Comparison of ENCODE assay signal across 9 cellular contexts in the genomic region with DNA sequence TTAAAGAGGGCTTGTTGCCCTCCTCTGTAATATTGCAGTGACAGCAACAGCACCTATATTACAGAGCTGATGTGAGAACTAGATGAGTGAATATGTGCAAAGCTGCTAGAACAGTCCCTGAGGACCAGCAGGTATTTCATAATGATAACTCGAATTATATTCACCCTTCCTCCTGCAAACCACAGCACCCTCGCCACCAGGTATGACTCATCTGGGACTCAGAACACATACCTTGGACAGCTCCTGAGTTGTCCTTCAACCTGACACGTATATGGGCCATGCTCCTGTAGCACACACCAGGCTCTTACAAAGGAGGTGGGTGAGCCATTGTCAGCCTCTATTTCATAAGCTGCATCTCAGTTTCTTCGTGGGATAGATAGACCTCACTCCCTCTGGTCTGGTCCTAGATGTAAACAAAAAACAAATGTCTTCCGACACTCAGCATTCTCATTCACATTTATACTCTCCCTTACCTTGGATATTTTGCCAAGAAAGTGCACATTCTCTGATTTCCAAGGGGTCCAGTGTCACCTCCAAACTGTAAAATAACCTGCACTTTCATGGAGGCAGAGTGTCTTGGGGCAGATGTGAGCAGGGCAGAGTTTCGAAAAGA.
DNase-seq lines count a peak whose midpoint lies in the region; FAIRE-seq and TF ChIP-seq lines count a peak whose summit lies in the region.
"Had no signal": no experiment of that assay in that cellular context is flagged by ENCODE, and none has a peak within 500 bp of the region (broad histone marks: within the 10 kb centered on the region; RNA-seq: fewer than 3 reads in every experiment).

No MANE protein-coding gene starts in this region.

- CTCF ChIA-PET in PC-9 (lab: Charles Lee) = no interaction called here

- intact Hi-C loops in PC-9 (cut with micrococcal nuclease; ENCODE audit: unreplicated experiment) = no loop called here

- no peak for TF ChIP-seq CTCF in PC-9 (conservative IDR thresholded peaks at IDR 0.05)

- H3F3A ChIP-seq in PC-9 (ENCODE audit: insufficient read depth, low read depth) = no peaks in the 10 kb centered on the region

- no peaks in the 10 kb centered on the region for H3K79me2 ChIP-seq in PC-9 (ENCODE audit: low read depth)

- H3K4me2 ChIP-seq in PC-9 = no peak overlapping the region

- no peak overlapping the region for H3K4me3 ChIP-seq in PC-9
- no peak overlapping the region for H3K4me3 ChIP-seq in small intestine (ENCODE audit: low read depth in 1 of 2, low read length in 2 of 2)

- H3K27ac ChIP-seq in PC-9 (no peak overlapping the region), small intestine (ENCODE audit: low read depth in 1 of 2, low read length in 1 of 2) (no peak overlapping the region)

- H3K27me3 ChIP-seq in PC-9 (ENCODE audit: insufficient read depth, low read depth) (0 out of 2 replicates have a peak, but pooled peaks cover 17% of the 10 kb centered on the region), small intestine (ENCODE audit: control insufficient read depth in 2 of 2, insufficient read depth in 2 of 2, low read length in 2 of 2) (peaks cover 0 to 2% of the 10 kb centered on the region in 2 donors)

- no peaks in the 10 kb centered on the region for H4K20me1 ChIP-seq in PC-9 (ENCODE audit: insufficient read depth)

- H2AFZ ChIP-seq in PC-9 = no peak overlapping the region

- POLR2A ChIA-PET in PC-9 (lab: Charles Lee; ENCODE audit: unreplicated experiment) = interaction anchor here (1.0 kb wide), 1 partner anchor 215 kb away, joined by 7 read pairs; no protein-coding TSS in a partner anchor

- H3K36me3 ChIP-seq in PC-9 (ENCODE audit: low read depth) (no peaks in the 10 kb centered on the region), small intestine (ENCODE audit: control insufficient read depth in 2 of 2, insufficient read depth in 2 of 2, low read length in 2 of 2) (no peaks in the 10 kb centered on the region)

- WGBS in small intestine, 3 donors = 32 to 39% (median 36%) methylated on average over 6 of the region's 6 CpGs

- DNase-seq in SIG-M5 treated with dmso at 0.1 percent for 504 hours (lab: John Stamatoyannopoulos, UW; ENCODE audit: unreplicated experiment) (peak; percentile 50), SIG-M5 (lab: John Stamatoyannopoulos, UW) (no peak), PC-9 (peak; percentile 45 to 75), dermis blood vessel endothelial cell (peak; percentile 44), small intestine (peak; percentile 37), NCI-H1105 (lab: John Stamatoyannopoulos, UW) (no peak), NCI-H1694 treated with DMSO at 0.1 percent for 48 hours (lab: John Stamatoyannopoulos, UW) (no peak), putamen (ENCODE audit: low spot score) (no peak)
- DNase-seq: SW 1271 had no signal

- no TSS peak for BruUV-seq in PC-9 (replicated peaks; lab: Mats Ljungman, UMichigan)

- no peaks in the 10 kb centered on the region for H3K9me2 ChIP-seq in PC-9 (ENCODE audit: insufficient read depth)

- H3K4me1 ChIP-seq in PC-9 (replicated peaks; ENCODE audit: insufficient read depth) (no peaks in the 10 kb centered on the region), small intestine (ENCODE audit: control insufficient read depth in 2 of 2, insufficient read depth in 1 of 2, low read depth in 1 of 2, low read length in 1 of 2) (no peaks in the 10 kb centered on the region)

- no peaks in the 10 kb centered on the region for H3K9me3 ChIP-seq in PC-9 (ENCODE audit: insufficient read depth, low read depth)
- no peaks in the 10 kb centered on the region for H3K9me3 ChIP-seq in small intestine (ENCODE audit: control insufficient read depth, low read depth)

- FAIRE-seq in small intestine (lab: Jason Lieb, UNC) = no peak

Comparison
In these comparisons a context has a peak if more than half of its experiments do, and no peak if none do; other contexts are left out.
1. DNase-seq: peak in SIG-M5 treated with dmso at 0.1 percent for 504 hours (single experiment), PC-9 (2 of 2), dermis blood vessel endothelial cell (single experiment) and small intestine (single experiment); none in SIG-M5 (single experiment), NCI-H1105 (single experiment), NCI-H1694 treated with DMSO at 0.1 percent for 48 hours (single experiment) and putamen (single experiment).